Comparison of ENCODE assay signal across 8 cellular contexts in the genomic region with DNA sequence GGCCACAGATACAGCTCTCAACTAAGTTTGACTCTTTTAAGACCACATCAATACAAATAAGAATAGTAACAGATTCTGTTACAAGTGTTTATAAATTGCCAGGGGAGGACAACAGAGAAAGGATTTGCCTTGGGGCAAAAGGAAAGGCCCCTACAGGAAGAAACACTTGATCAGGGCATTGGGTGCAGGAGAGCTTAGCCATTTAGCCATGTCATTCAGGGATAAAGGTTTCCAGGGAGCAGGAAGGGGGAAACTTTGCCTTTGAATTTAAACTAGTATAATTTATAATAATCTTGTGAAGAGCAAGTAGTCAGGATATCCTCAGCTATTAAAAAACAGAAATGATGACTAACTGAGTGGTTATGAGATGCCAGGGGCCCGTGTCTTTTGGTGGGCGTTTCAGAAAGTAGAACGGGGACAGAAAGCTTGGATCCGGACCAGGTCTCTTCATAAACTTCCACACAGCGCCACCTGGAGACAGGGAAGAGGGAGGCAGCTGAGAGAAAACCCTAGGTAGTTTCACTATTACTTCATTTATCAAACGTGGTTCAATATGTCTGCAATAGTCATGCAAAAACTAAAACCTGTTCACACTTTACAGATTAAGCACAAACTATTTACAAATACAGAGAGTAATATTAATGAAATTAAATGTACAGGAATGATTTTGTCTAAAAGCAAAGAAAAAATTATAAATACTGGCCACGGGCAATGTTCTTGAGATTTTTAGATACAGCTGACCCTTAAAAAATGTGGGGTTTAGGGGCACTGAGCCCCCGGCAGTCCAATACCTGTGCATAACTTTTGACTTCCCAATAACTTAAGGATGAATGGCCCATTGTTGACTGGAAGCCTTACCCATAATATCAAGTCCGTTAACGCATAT. TPM values are rescaled to one million over a fixed set of nuclear protein-coding genes. Genes with fewer than 3 reads are reported as not detected.
DNase-seq lines count a peak whose midpoint lies in the region; ATAC-seq, FAIRE-seq and TF ChIP-seq lines count a peak whose summit lies in the region.

No MANE protein-coding gene starts in this region.

- no peaks in the 10 kb centered on the region for H3K36me3 ChIP-seq in bronchial epithelial cell (ENCODE audit: control insufficient read depth, insufficient read depth, low read length)

- H3K27me3 Mint-ChIP-seq in WTC11 (ENCODE audit: low read depth) = no peaks in the 10 kb centered on the region; the same call in 1 of the 2 replicates

- no peaks in the 10 kb centered on the region for H3K27me3 ChIP-seq in bronchial epithelial cell (ENCODE audit: control insufficient read depth, insufficient read depth, low read length)

- TF ChIP-seq CTCF in WTC11 (IDR thresholded peaks at IDR 0.05) (peak; percentile 89), bronchial epithelial cell (IDR thresholded peaks at IDR 0.05; ENCODE audit: insufficient read depth, low read length, severe bottlenecking) (peak; percentile 85)

- no peak overlapping the region for H3K4me3 Mint-ChIP-seq in WTC11

- ATAC-seq in WTC11 (peak; percentile 85), GM21619 (IDR thresholded peaks at IDR 0.05; ENCODE audit: unreplicated experiment) (no peak)

- CTCF ChIA-PET in WTC11 (lab: Charles Lee) = interaction anchor here (0.6 to 2.9 kb wide), 64 partner anchors 10 to 720 kb away, joined by 3 to 23 read pairs (median 5); partner anchors contain the start of genes C22orf42, FBXO7 and RFPL2

- H3K9me3 Mint-ChIP-seq in WTC11 = peaks cover 8% of the 10 kb centered on the region

- H3K27ac Mint-ChIP-seq in WTC11 = peak overlapping the region; percentile 39

- no peak overlapping the region for H3K4me3 ChIP-seq in bronchial epithelial cell (ENCODE audit: low read depth, low read length)

- DNase-seq in activated gamma-delta T cell treated with Interleukin-2 at 50 U/mL for 16 hours = peak; percentile 63
- DNase-seq in activated gamma-delta T cell (lab: John Stamatoyannopoulos, UW) = no peak
- DNase-seq in NCI-H2107 (lab: John Stamatoyannopoulos, UW) = peak; percentile 9
- DNase-seq in WTC11 (ENCODE audit: low spot score) = peak; percentile 71
- peak; percentile 43 for DNase-seq in bronchial epithelial cell (ENCODE audit: low read depth)
- DNase-seq in kidney tubule cell (ENCODE audit: low spot score) = peak; percentile 61
- DNase-seq in stimulated activated CD4-positive, alpha-beta T cell treated with anti-CD3 and anti-CD28 coated beads, Interleukin-2, amount 100 ng/mL, for 4 hours (ENCODE audit: low read depth) = peak; percentile 54

- POLR2A ChIA-PET in WTC11 (lab: Charles Lee) = no interaction called here

- FAIRE-seq in bronchial epithelial cell (lab: Jason Lieb, UNC) = no peak

- H3K4me1 Mint-ChIP-seq in WTC11 = peaks cover 9% of the 10 kb centered on the region

- no peaks in the 10 kb centered on the region for H3K36me3 Mint-ChIP-seq in WTC11

TF ChIP-seq in WTC11, 78 proteins besides CTCF, POLR2A, EP300 and RAD21:
- TF ChIP-seq TEAD1 (CRISPR knock-in tag; IDR thresholded peaks at IDR 0.05) = no peak
- TF ChIP-seq PREB (CRISPR knock-in tag; IDR thresholded peaks at IDR 0.05; ENCODE audit: borderline replicate concordance) = no peak
- TF ChIP-seq, protein P1, sequence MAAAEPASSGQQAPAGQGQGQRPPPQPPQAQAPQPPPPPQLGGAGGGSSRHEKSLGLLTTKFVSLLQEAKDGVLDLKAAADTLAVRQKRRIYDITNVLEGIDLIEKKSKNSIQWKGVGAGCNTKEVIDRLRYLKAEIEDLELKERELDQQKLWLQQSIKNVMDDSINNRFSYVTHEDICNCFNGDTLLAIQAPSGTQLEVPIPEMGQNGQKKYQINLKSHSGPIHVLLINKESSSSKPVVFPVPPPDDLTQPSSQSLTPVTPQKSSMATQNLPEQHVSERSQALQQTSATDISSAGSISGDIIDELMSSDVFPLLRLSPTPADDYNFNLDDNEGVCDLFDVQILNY (CRISPR knock-in tag; IDR thresholded peaks at IDR 0.05) = no peak
- TF ChIP-seq, protein P2, sequence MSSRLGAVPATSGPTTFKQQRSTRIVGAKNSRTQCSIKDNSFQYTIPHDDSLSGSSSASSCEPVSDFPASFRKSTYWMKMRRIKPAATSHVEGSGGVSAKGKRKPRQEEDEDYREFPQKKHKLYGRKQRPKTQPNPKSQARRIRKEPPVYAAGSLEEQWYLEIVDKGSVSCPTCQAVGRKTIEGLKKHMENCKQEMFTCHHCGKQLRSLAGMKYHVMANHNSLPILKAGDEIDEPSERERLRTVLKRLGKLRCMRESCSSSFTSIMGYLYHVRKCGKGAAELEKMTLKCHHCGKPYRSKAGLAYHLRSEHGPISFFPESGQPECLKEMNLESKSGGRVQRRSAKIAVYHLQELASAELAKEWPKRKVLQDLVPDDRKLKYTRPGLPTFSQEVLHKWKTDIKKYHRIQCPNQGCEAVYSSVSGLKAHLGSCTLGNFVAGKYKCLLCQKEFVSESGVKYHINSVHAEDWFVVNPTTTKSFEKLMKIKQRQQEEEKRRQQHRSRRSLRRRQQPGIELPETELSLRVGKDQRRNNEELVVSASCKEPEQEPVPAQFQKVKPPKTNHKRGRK (CRISPR knock-in tag; IDR thresholded peaks at IDR 0.05; ENCODE audit: borderline replicate concordance) = no peak
- no peak for TF ChIP-seq ZNF219 (CRISPR knock-in tag; IDR thresholded peaks at IDR 0.05; ENCODE audit: borderline replicate concordance)
- TF ChIP-seq FOXJ3 (CRISPR knock-in tag; IDR thresholded peaks at IDR 0.05; ENCODE audit: borderline replicate concordance) = no peak
- no peak for TF ChIP-seq AR (CRISPR knock-in tag; IDR thresholded peaks at IDR 0.05)
- TF ChIP-seq ZNF423 (CRISPR knock-in tag; IDR thresholded peaks at IDR 0.05) = no peak
- no peak for TF ChIP-seq ZNF138 (CRISPR knock-in tag; conservative IDR thresholded peaks at IDR 0.05)
- TF ChIP-seq TEAD4 (CRISPR knock-in tag; IDR thresholded peaks at IDR 0.05) = no peak
- no peak for TF ChIP-seq TP53 (CRISPR knock-in tag; IDR thresholded peaks at IDR 0.05)

RNA-seq across cellular contexts. Expression of gene SLC5A4, which starts 11.0 kb away (rescaled TPM):
- 0.09 to 0.37 TPM (median 0.22 TPM) in 3 replicates for total RNA-seq in WTC11 (2021)
- not detected in 2 replicates for total RNA-seq in bronchial epithelial cell
